In the genomic region with DNA sequence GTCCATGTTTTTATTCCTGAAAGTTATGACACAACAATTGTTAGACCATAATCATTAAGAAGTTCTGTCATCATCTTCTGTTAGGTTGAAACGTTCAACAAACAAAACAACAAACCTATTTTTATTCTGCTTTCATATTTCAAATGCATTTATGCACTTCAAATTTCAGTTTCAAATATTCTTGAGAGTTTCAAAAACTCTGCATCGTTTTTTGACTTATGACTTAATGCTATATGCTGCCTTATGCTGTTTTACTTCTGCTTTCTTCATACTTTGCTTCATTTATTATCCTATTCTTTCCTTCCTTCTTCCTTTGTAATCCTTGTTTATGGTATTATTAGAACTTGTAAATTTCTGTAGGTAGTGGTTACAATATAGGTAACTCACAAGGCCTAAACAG, we compare ENCODE assay signal across 10 cellular contexts.
DNase-seq lines count a peak whose midpoint lies in the region; ATAC-seq and TF ChIP-seq lines count a peak whose summit lies in the region.
"Had no signal": no experiment of that assay in that cellular context is flagged by ENCODE, and none has a peak within 500 bp of the region (broad histone marks: within the 10 kb centered on the region; RNA-seq: fewer than 3 reads in every experiment).

No MANE protein-coding gene starts in this region.

- POLR2A ChIA-PET in RWPE1 (lab: Yijun Ruan, JAX; ENCODE audit: low non-redundant PET): no interaction called here

- WGBS in right cardiac atrium: 68% methylated on average over 2 of the region's 2 CpGs
- 23 to 37% methylated on average over 2 of the region's 2 CpGs for WGBS in body of pancreas, 2 donors

- H3K4me1 ChIP-seq in right atrium auricular region (peaks cover 0 to 39% of the 10 kb centered on the region in 2 donors), right cardiac atrium (ENCODE audit: control insufficient read depth, insufficient read depth, low read length) (peaks cover 2% of the 10 kb centered on the region), body of pancreas (peaks cover 59% of the 10 kb centered on the region), upper lobe of right lung (peaks cover 15% of the 10 kb centered on the region)

- H3K27me3 ChIP-seq in right atrium auricular region: no peaks in the 10 kb centered on the region
- H3K27me3 ChIP-seq in right cardiac atrium (ENCODE audit: control insufficient read depth, insufficient read depth): no peaks in the 10 kb centered on the region
- no peaks in the 10 kb centered on the region for H3K27me3 ChIP-seq in body of pancreas
- no peaks in the 10 kb centered on the region for H3K27me3 ChIP-seq in upper lobe of right lung

- no peak for ATAC-seq in right cardiac atrium
- peak; percentile 45 for ATAC-seq in HG02884 (IDR thresholded peaks at IDR 0.05; ENCODE audit: unreplicated experiment)
- ATAC-seq in body of pancreas: no peak
- no peak for ATAC-seq in upper lobe of right lung

- TF ChIP-seq CTCF in right atrium auricular region (IDR thresholded peaks at IDR 0.05) (no peak), body of pancreas (IDR thresholded peaks at IDR 0.05) (no peak), upper lobe of right lung (IDR thresholded peaks at IDR 0.05) (no peak), RWPE1 (conservative IDR thresholded peaks at IDR 0.05; ENCODE audit: low read depth) (no peak)

- DNase-seq in right atrium auricular region (ENCODE audit: low spot score) (no peak), right cardiac atrium (no peak), body of pancreas (no peak), upper lobe of right lung (no peak), head of caudate nucleus (no peak), NCI-H774 (lab: John Stamatoyannopoulos, UW) (no peak), RWPE1 (ENCODE audit: low spot score) (no peak)
- DNase-seq: stimulated activated CD4-positive, alpha-beta T cell treated with anti-CD3 and anti-CD28 coated beads, Interleukin-4, amount 100 ng/mL, for 24 hours had no signal

- H3K9me3 ChIP-seq in right atrium auricular region (no peaks in the 10 kb centered on the region), right cardiac atrium (ENCODE audit: control insufficient read depth, low read length) (no peaks in the 10 kb centered on the region), body of pancreas (no peaks in the 10 kb centered on the region), upper lobe of right lung (no peaks in the 10 kb centered on the region)

- H3K4me3 ChIP-seq in right atrium auricular region (no peak overlapping the region), right cardiac atrium (ENCODE audit: low read length) (no peak overlapping the region), body of pancreas (no peak overlapping the region), upper lobe of right lung (no peak overlapping the region)

- H3K27ac ChIP-seq in right atrium auricular region (peak overlapping the region; percentile 62 to 79), right cardiac atrium (ENCODE audit: low read length) (no peak overlapping the region), body of pancreas (peak overlapping the region; percentile 60 to 81 (median 66)), upper lobe of right lung (peak overlapping the region; percentile 38), RWPE1 (no peak overlapping the region)
- H3K27ac ChIP-seq: HL-60 had no signal

- intact Hi-C loops in right cardiac atrium (cut with DNase I) (loop anchor here (5.0 to 10.0 kb wide), 4 partner anchors 93 to 481 kb away; partner anchors contain the start of gene ELL2 (in 4 of the 4)), body of pancreas (cut with DNase I) (loop anchor here (10.0 kb wide), 1 partner anchor 483 kb away; no protein-coding TSS in a partner anchor), upper lobe of right lung (cut with DNase I) (loop anchor here (5.0 kb wide), 1 partner anchor 376 kb away; the partner anchor contains the start of gene ELL2), head of caudate nucleus (cut with DNase I) (loop anchor here (5.0 kb wide), 1 partner anchor 376 kb away; the partner anchor contains the start of gene ELL2)

- H3K36me3 ChIP-seq in right atrium auricular region: no peaks in the 10 kb centered on the region
- no peaks in the 10 kb centered on the region for H3K36me3 ChIP-seq in body of pancreas (replicated peaks in 1 of 2; ENCODE audit: insufficient read depth in 1 of 2, low read depth in 2 of 2)
- H3K36me3 ChIP-seq in upper lobe of right lung: no peaks in the 10 kb centered on the region

- CTCF ChIA-PET in RWPE1 (lab: Yijun Ruan, JAX): interaction anchor here (0.7 to 1.2 kb wide), 2 partner anchors 13 to 445 kb away, joined by 3 to 4 read pairs; no protein-coding TSS in a partner anchor

- no peak for TF ChIP-seq POLR2A in body of pancreas (IDR thresholded peaks at IDR 0.05)

Comparison
In these comparisons a context has a peak if more than half of its experiments do, and no peak if none do; other contexts are left out.
1. H3K27ac ChIP-seq: peak in right atrium auricular region (2 of 2), body of pancreas (4 of 4) and upper lobe of right lung (single experiment); none in right cardiac atrium (single experiment) and RWPE1 (single experiment).